8 cellular contexts compared by ENCODE assay signal in genomic region chr6:158869604-158870417, GRCh38. TPM values are rescaled to one million over a fixed set of nuclear protein-coding genes. Genes with fewer than 3 reads are reported as not detected.
DNase-seq lines count a peak whose midpoint lies in the region; ATAC-seq and TF ChIP-seq lines count a peak whose summit lies in the region.

No MANE protein-coding gene starts in this region.

- no peak for TF ChIP-seq RAD21 in neural cell (conservative IDR thresholded peaks at IDR 0.05)

- peak; percentile 92 for ATAC-seq in GM21825 (IDR thresholded peaks at IDR 0.05; ENCODE audit: unreplicated experiment)
- peak; percentile 95 for ATAC-seq in stimulated activated naive CD8-positive, alpha-beta T cell treated with anti-CD3 and anti-CD28 coated beads, Interleukin-15, amount 100 ng/mL, for 72 hours

- no peaks in the 10 kb centered on the region for H3K9me3 Mint-ChIP-seq in activated T-helper 2 cell treated with anti-CD3 and anti-CD28 coated beads, Interferon-gamma antibody, Interleukin-2, Interleukin-4, amounts not matched to agents 10 μg/mL and 5 μg/mL and 100 μg/mL, durations not matched to agents 14 hours and 24 hours and 36 hours
- no peaks in the 10 kb centered on the region for H3K9me3 Mint-ChIP-seq in stimulated activated naive CD8-positive, alpha-beta T cell treated with anti-CD3 and anti-CD28 coated beads, Interleukin-15, amount 100 ng/mL, for 72 hours

- H3K4me1 ChIP-seq in KMS-11 (ENCODE audit: low read depth, poor library complexity, severe bottlenecking): peaks cover 19% of the 10 kb centered on the region

- H3K9ac ChIP-seq in KMS-11 (peak overlapping the region; percentile 95), neural cell (ENCODE audit: low read length) (no peak overlapping the region)

- no peaks in the 10 kb centered on the region for H3K9me3 ChIP-seq in neural cell (ENCODE audit: low read length)

- intact Hi-C loops in activated T-helper 2 cell treated with anti-CD3 and anti-CD28 coated beads, Interferon-gamma antibody, Interleukin-2, Interleukin-4, amounts not matched to agents 10 μg/mL and 5 μg/mL and 100 μg/mL, durations not matched to agents 14 hours and 24 hours and 36 hours (cut with micrococcal nuclease): loop anchor here (1.0 kb wide), 4 partner anchors 9 to 222 kb away; partner anchors contain the start of gene EZR

- H3K27ac ChIP-seq in KMS-11 (peak overlapping the region; percentile 99), neural cell (ENCODE audit: low read length) (no peak overlapping the region)

- H3K27me3 Mint-ChIP-seq in activated T-helper 2 cell treated with anti-CD3 and anti-CD28 coated beads, Interferon-gamma antibody, Interleukin-2, Interleukin-4, amounts not matched to agents 10 μg/mL and 5 μg/mL and 100 μg/mL, durations not matched to agents 14 hours and 24 hours and 36 hours (ENCODE audit: low read depth): peaks cover 5% of the 10 kb centered on the region
- H3K27me3 Mint-ChIP-seq in stimulated activated naive CD8-positive, alpha-beta T cell treated with anti-CD3 and anti-CD28 coated beads, Interleukin-15, amount 100 ng/mL, for 72 hours: no peaks in the 10 kb centered on the region

- H3K36me3 ChIP-seq in KMS-11 (ENCODE audit: insufficient read depth) (no peaks in the 10 kb centered on the region), neural cell (ENCODE audit: insufficient read depth, low read length) (no peaks in the 10 kb centered on the region)

- H3K4me2 ChIP-seq in KMS-11 (peak overlapping the region; percentile 74), neural cell (ENCODE audit: low read length) (no peak overlapping the region)

- in situ Hi-C loops in G401 (cut with HindIII; ENCODE audit: low sequenced_read_pairs): no loop called here

- H3K27me3 ChIP-seq in KMS-11 (ENCODE audit: insufficient read depth, low read depth): no peaks in the 10 kb centered on the region
- peaks cover 3% of the 10 kb centered on the region for H3K27me3 ChIP-seq in neural cell (ENCODE audit: insufficient read depth, low read depth, low read length)

- H3K4me3 Mint-ChIP-seq in activated T-helper 2 cell treated with anti-CD3 and anti-CD28 coated beads, Interferon-gamma antibody, Interleukin-2, Interleukin-4, amounts not matched to agents 10 μg/mL and 5 μg/mL and 100 μg/mL, durations not matched to agents 14 hours and 24 hours and 36 hours (ENCODE audit: low read depth): peak overlapping the region; percentile 83
- H3K4me3 Mint-ChIP-seq in stimulated activated naive CD8-positive, alpha-beta T cell treated with anti-CD3 and anti-CD28 coated beads, Interleukin-15, amount 100 ng/mL, for 72 hours: peak overlapping the region; percentile 89 to 90

- H4K20me1 ChIP-seq in KMS-11 (ENCODE audit: insufficient read depth) (no peaks in the 10 kb centered on the region), neural cell (ENCODE audit: insufficient read depth) (no peaks in the 10 kb centered on the region)

- DNase-seq in G401 (ENCODE audit: low spot score) (peak; percentile 66), RPMI7951 (ENCODE audit: low read depth) (peak; percentile 94), fibroblast of the aortic adventitia (ENCODE audit: low read depth) (peak; percentile 71)
- peak; percentile 94 for DNase-seq in activated T-helper 2 cell treated with anti-CD3 and anti-CD28 coated beads, Interferon-gamma antibody, Interleukin-2, Interleukin-4, amounts not matched to agents 10 μg/mL and 5 μg/mL and 100 μg/mL, durations not matched to agents 14 hours and 24 hours and 36 hours (ENCODE audit: low spot score)
- peak; percentile 98 for DNase-seq in stimulated activated naive CD8-positive, alpha-beta T cell treated with anti-CD3 and anti-CD28 coated beads, Interleukin-15, amount 100 ng/mL, for 72 hours

- no peak overlapping the region for H3K4me3 ChIP-seq in KMS-11 (IDR thresholded peaks at IDR 0.05; ENCODE audit: insufficient read depth, low read depth, low read length)
- peak overlapping the region; percentile 62 for H3K4me3 ChIP-seq in fibroblast of the aortic adventitia (ENCODE audit: low read depth, low read length)
- H3K4me3 ChIP-seq in neural cell (ENCODE audit: low read length): peak overlapping the region; percentile 65

- no peaks in the 10 kb centered on the region for H3K36me3 Mint-ChIP-seq in activated T-helper 2 cell treated with anti-CD3 and anti-CD28 coated beads, Interferon-gamma antibody, Interleukin-2, Interleukin-4, amounts not matched to agents 10 μg/mL and 5 μg/mL and 100 μg/mL, durations not matched to agents 14 hours and 24 hours and 36 hours (ENCODE audit: low read depth)

- peaks cover 32% of the 10 kb centered on the region for H3K4me1 Mint-ChIP-seq in activated T-helper 2 cell treated with anti-CD3 and anti-CD28 coated beads, Interferon-gamma antibody, Interleukin-2, Interleukin-4, amounts not matched to agents 10 μg/mL and 5 μg/mL and 100 μg/mL, durations not matched to agents 14 hours and 24 hours and 36 hours (ENCODE audit: low read depth)
- peaks cover 34% of the 10 kb centered on the region for H3K4me1 Mint-ChIP-seq in stimulated activated naive CD8-positive, alpha-beta T cell treated with anti-CD3 and anti-CD28 coated beads, Interleukin-15, amount 100 ng/mL, for 72 hours

- no peak for TF ChIP-seq EP300 in neural cell (conservative IDR thresholded peaks at IDR 0.05; ENCODE audit: poor library complexity, severe bottlenecking)

- H2AFZ ChIP-seq in KMS-11 (ENCODE audit: low read depth): peak overlapping the region; percentile 72
- H2AFZ ChIP-seq in neural cell (ENCODE audit: low read depth, low read length): no peak overlapping the region

- no peaks in the 10 kb centered on the region for H3K9me2 ChIP-seq in neural cell (ENCODE audit: insufficient read depth, low read length)

- peak overlapping the region; percentile 98 for H3K27ac Mint-ChIP-seq in activated T-helper 2 cell treated with anti-CD3 and anti-CD28 coated beads, Interferon-gamma antibody, Interleukin-2, Interleukin-4, amounts not matched to agents 10 μg/mL and 5 μg/mL and 100 μg/mL, durations not matched to agents 14 hours and 24 hours and 36 hours
- peak overlapping the region; percentile 99 to 100 for H3K27ac Mint-ChIP-seq in stimulated activated naive CD8-positive, alpha-beta T cell treated with anti-CD3 and anti-CD28 coated beads, Interleukin-15, amount 100 ng/mL, for 72 hours

- TF ChIP-seq CTCF in KMS-11 (conservative IDR thresholded peaks at IDR 0.05; ENCODE audit: low read depth, low read length) (no peak), fibroblast of the aortic adventitia (IDR thresholded peaks at IDR 0.05; ENCODE audit: insufficient read depth, low read length) (peak; percentile 18), neural cell (IDR thresholded peaks at IDR 0.05; ENCODE audit: poor library complexity, severe bottlenecking) (no peak)

- no peaks in the 10 kb centered on the region for H3F3A ChIP-seq in neural cell (ENCODE audit: insufficient read depth, low read length, poor library complexity, severe bottlenecking)

- H3K79me2 ChIP-seq in KMS-11 (ENCODE audit: insufficient read depth, low read depth): no peaks in the 10 kb centered on the region
- no peaks in the 10 kb centered on the region for H3K79me2 ChIP-seq in neural cell (replicated peaks; ENCODE audit: insufficient read depth, low read length)

TF ChIP-seq in neural cell, 6 proteins besides CTCF, POLR2A, EP300 and RAD21:
- no peak for TF ChIP-seq POLR2AphosphoS5 (IDR thresholded peaks at IDR 0.05)
- no peak for TF ChIP-seq SMC3 (conservative IDR thresholded peaks at IDR 0.05; ENCODE audit: poor library complexity)
- TF ChIP-seq TAF1 (IDR thresholded peaks at IDR 0.05; ENCODE audit: low read depth): no peak
- TF ChIP-seq REST (IDR thresholded peaks at IDR 0.05; ENCODE audit: borderline replicate concordance): no peak
- TF ChIP-seq EZH2 (IDR thresholded peaks at IDR 0.05; ENCODE audit: borderline replicate concordance, insufficient read depth, low read length, poor library complexity, severe bottlenecking): no peak
- TF ChIP-seq MXI1 (conservative IDR thresholded peaks at IDR 0.05; ENCODE audit: poor library complexity, severe bottlenecking): no peak

RNA-seq across cellular contexts. Expression of gene EZR, which starts 50.6 kb away (rescaled TPM):
- 206 and 261 TPM in 2 replicates for total RNA-seq in G401 (2014; rRNA removed; shearing (Covaris generic))
- 95.6 and 104 TPM in 2 replicates for total RNA-seq in RPMI7951 (2014; rRNA removed; shearing (Covaris generic))
- 204 and 206 TPM in 2 replicates for total RNA-seq in activated T-helper 2 cell treated with anti-CD3 and anti-CD28 coated beads, Interferon-gamma antibody, Interleukin-2, Interleukin-4, amounts not matched to agents 10 μg/mL and 5 μg/mL and 100 μg/mL, durations not matched to agents 14 hours and 24 hours and 36 hours
- 41.3 and 47.0 TPM in 2 replicates for total RNA-seq in fibroblast of the aortic adventitia (ENCODE audit: low replicate concordance)
- 1.4 and 1.6 TPM in 2 replicates for polyA plus RNA-seq in neural cell
- polyA minus RNA-seq in neural cell: 2.3 and 2.4 TPM in 2 replicates
